1 cellular context compared by ENCODE assay signal in the genomic region with DNA sequence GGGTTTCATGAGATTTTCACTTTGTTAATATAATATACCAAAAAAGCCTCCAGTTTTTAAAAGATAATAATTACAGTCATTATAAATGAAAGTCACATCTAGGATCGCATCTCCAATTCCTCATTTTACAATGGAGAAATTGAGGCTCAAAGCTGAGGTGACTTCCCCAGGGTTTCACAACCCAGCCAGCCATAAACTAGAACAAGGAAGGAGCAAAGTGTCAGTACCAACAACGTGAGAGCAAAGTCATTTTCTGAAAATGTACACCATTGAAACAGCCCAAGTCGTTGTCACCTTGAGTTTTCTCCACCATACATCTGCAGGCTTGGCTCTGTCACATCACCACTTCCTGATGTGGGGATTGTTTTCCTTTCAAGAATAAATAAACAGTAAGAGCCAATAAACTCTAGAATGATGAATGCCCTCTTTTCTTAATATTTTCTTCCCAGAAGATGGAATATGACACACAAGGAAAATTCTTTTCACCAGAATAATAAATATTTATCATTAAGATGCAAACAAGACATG.
TF ChIP-seq lines count a peak whose summit lies in the region.

No MANE protein-coding gene starts in this region.

TF ChIP-seq in IMR-90, 13 proteins besides CTCF, POLR2A, EP300 and RAD21 (continued from another document):
- TF ChIP-seq MAFK (IDR thresholded peaks at IDR 0.05; ENCODE audit: low read depth, low read length) (no peak), NFE2L2 (IDR thresholded peaks at IDR 0.05; ENCODE audit: low read depth, low read length) (no peak), RCOR1 (IDR thresholded peaks at IDR 0.05; ENCODE audit: insufficient replicate concordance, low read length) (no peak)
